2 cellular contexts compared by ENCODE assay signal in the genomic region with DNA sequence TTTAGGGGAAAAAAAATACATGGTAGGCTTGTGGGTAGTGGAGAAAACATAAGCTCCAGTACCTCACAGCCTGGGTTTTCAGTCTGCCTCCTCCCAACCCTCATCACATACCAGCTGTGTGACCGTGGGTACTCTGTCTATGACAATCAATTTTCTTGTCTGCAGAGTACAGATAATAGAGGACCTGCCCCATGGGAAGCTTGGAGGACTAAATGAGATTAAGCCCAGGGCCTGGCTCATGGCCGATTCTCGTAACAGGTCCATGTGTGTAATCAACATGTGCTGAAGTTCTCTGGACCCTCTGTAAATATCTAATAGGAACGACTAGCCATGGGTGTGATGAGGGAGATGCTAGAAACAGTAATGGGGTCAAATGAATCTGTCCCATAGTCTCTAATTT.
TF ChIP-seq lines count a peak whose summit lies in the region.

No MANE protein-coding gene starts in this region.

TF ChIP-seq in SK-N-SH, 30 proteins besides CTCF, POLR2A, EP300 and RAD21 (continued from another document):
- TF ChIP-seq, protein P1, sequence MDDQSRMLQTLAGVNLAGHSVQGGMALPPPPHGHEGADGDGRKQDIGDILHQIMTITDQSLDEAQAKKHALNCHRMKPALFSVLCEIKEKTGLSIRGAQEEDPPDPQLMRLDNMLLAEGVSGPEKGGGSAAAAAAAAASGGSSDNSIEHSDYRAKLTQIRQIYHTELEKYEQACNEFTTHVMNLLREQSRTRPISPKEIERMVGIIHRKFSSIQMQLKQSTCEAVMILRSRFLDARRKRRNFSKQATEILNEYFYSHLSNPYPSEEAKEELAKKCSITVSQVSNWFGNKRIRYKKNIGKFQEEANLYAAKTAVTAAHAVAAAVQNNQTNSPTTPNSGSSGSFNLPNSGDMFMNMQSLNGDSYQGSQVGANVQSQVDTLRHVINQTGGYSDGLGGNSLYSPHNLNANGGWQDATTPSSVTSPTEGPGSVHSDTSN (IDR thresholded peaks at IDR 0.05) = no peak
- TF ChIP-seq NFIC (IDR thresholded peaks at IDR 0.05; ENCODE audit: borderline replicate concordance) (no peak), FOXM1 (IDR thresholded peaks at IDR 0.05; ENCODE audit: low read depth) (no peak)

TF ChIP-seq in SK-N-SH treated with all-trans-retinoic acid at 6 μM for 48 hours, 23 proteins besides CTCF, POLR2A, EP300 and RAD21 (continued from another document):
- TF ChIP-seq, protein P2, sequence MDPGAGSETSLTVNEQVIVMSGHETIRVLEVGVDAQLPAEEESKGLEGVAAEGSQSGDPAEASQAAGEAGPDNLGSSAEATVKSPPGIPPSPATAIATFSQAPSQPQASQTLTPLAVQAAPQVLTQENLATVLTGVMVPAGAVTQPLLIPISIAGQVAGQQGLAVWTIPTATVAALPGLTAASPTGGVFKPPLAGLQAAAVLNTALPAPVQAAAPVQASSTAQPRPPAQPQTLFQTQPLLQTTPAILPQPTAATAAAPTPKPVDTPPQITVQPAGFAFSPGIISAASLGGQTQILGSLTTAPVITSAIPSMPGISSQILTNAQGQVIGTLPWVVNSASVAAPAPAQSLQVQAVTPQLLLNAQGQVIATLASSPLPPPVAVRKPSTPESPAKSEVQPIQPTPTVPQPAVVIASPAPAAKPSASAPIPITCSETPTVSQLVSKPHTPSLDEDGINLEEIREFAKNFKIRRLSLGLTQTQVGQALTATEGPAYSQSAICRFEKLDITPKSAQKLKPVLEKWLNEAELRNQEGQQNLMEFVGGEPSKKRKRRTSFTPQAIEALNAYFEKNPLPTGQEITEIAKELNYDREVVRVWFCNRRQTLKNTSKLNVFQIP (CRISPR knock-in tag; IDR thresholded peaks at IDR 0.05; ENCODE audit: borderline replicate concordance, low read depth) = no peak
- TF ChIP-seq, protein P3, sequence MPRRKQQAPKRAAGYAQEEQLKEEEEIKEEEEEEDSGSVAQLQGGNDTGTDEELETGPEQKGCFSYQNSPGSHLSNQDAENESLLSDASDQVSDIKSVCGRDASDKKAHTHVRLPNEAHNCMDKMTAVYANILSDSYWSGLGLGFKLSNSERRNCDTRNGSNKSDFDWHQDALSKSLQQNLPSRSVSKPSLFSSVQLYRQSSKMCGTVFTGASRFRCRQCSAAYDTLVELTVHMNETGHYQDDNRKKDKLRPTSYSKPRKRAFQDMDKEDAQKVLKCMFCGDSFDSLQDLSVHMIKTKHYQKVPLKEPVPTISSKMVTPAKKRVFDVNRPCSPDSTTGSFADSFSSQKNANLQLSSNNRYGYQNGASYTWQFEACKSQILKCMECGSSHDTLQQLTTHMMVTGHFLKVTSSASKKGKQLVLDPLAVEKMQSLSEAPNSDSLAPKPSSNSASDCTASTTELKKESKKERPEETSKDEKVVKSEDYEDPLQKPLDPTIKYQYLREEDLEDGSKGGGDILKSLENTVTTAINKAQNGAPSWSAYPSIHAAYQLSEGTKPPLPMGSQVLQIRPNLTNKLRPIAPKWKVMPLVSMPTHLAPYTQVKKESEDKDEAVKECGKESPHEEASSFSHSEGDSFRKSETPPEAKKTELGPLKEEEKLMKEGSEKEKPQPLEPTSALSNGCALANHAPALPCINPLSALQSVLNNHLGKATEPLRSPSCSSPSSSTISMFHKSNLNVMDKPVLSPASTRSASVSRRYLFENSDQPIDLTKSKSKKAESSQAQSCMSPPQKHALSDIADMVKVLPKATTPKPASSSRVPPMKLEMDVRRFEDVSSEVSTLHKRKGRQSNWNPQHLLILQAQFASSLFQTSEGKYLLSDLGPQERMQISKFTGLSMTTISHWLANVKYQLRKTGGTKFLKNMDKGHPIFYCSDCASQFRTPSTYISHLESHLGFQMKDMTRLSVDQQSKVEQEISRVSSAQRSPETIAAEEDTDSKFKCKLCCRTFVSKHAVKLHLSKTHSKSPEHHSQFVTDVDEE (CRISPR knock-in tag; IDR thresholded peaks at IDR 0.05) = no peak
